16 cellular contexts compared by ENCODE assay signal in genomic region chr4:163649557-163650091, GRCh38.
DNase-seq lines count a peak whose midpoint lies in the region; TF ChIP-seq lines count a peak whose summit lies in the region.
"Had no signal": no experiment of that assay in that cellular context is flagged by ENCODE, and none has a peak within 500 bp of the region (broad histone marks: within the 10 kb centered on the region; RNA-seq: fewer than 3 reads in every experiment).

No MANE protein-coding gene starts in this region.

- H3K79me2 ChIP-seq in mesendoderm (ENCODE audit: control insufficient read depth, insufficient read depth, low read length): no peaks in the 10 kb centered on the region

- H3K4me3 ChIP-seq in SK-N-MC (no peak overlapping the region), mesendoderm (ENCODE audit: low read length) (no peak overlapping the region), uterus (no peak overlapping the region)

- no peak for TF ChIP-seq POLR2A in uterus (IDR thresholded peaks at IDR 0.05)

- H2BK120ac ChIP-seq in mesendoderm (ENCODE audit: low read depth, low read length): no peak overlapping the region

- H3K79me1 ChIP-seq in mesendoderm (ENCODE audit: low read length): no peaks in the 10 kb centered on the region

- no CpG with 5 or more reads among the region's 1 CpG for WGBS in mesendoderm (ENCODE audit: extremely low coverage, insufficient coverage, low lambda C conversion rate)

- H3K27me3 ChIP-seq in mesendoderm (ENCODE audit: insufficient read depth, low read length, poor library complexity): no peaks in the 10 kb centered on the region
- H3K27me3 ChIP-seq in uterus: no peaks in the 10 kb centered on the region

- H3K36me3 ChIP-seq in SK-N-MC (ENCODE audit: insufficient read depth, low read length) (no peaks in the 10 kb centered on the region), mesendoderm (ENCODE audit: control insufficient read depth, insufficient read depth, low read length) (no peaks in the 10 kb centered on the region), uterus (no peaks in the 10 kb centered on the region)

- H3K23ac ChIP-seq in mesendoderm (ENCODE audit: low read length): no peak overlapping the region

- no peak overlapping the region for H3K4me2 ChIP-seq in mesendoderm (ENCODE audit: low read length)

- H4K5ac ChIP-seq in mesendoderm (ENCODE audit: low read length): no peak overlapping the region

- H4K8ac ChIP-seq in mesendoderm (ENCODE audit: low read depth, low read length): no peak overlapping the region

- H3K56ac ChIP-seq in mesendoderm (ENCODE audit: low read length): no peak overlapping the region

- H3K9me3 ChIP-seq in SK-N-MC (ENCODE audit: low read depth, low read length) (no peaks in the 10 kb centered on the region; the same call in 1 of the 2 replicates), uterus (peaks cover 0 to 2% of the 10 kb centered on the region in 2 donors)

- H3K18ac ChIP-seq in mesendoderm (ENCODE audit: low read length): no peak overlapping the region

- H3K4ac ChIP-seq in mesendoderm (ENCODE audit: low read depth, low read length): no peak overlapping the region

- no peak overlapping the region for H2BK15ac ChIP-seq in mesendoderm (replicated peaks; ENCODE audit: low read depth)

- H3K4me1 ChIP-seq in mesendoderm (ENCODE audit: control insufficient read depth, low read depth, low read length): no peaks in the 10 kb centered on the region
- no peaks in the 10 kb centered on the region for H3K4me1 ChIP-seq in uterus

- TF ChIP-seq CTCF in GM13977 (IDR thresholded peaks at IDR 0.05; ENCODE audit: extremely low read depth, insufficient read depth, missing control alignments): no peak
- TF ChIP-seq CTCF in uterus (IDR thresholded peaks at IDR 0.05): no peak

- in situ Hi-C loops in GM13977 (cut with MboI; ENCODE audit: low pct_unique_long_range_greater_than_20kb, low sequenced_read_pairs, unreplicated experiment): no loop called here

- no peak overlapping the region for H2BK5ac ChIP-seq in mesendoderm (ENCODE audit: low read length)

- no peak overlapping the region for H2AK5ac ChIP-seq in mesendoderm (ENCODE audit: low read length)

- intact Hi-C loops in uterus (cut with DNase I; ENCODE audit: low total_unique reads): no loop called here

- DNase-seq in ELR (ENCODE audit: low read depth) (peak; percentile 19), LHCN-M2 (ENCODE audit: low read depth) (peak; percentile 69), SK-N-MC (ENCODE audit: low read depth, low spot score) (no peak), mesendoderm (peak; percentile 11), GM13977 (ENCODE audit: low spot score) (no peak), uterus (no peak)
- no peak for DNase-seq in activated CD8-positive, alpha-beta memory T cell treated with anti-CD3 and anti-CD28 coated beads, Interleukin-2, amount 50 U/mL, for 48 hours
- DNase-seq: COR-L47; DMS79; IMR-90; Karpas-422; NCI-H1105; NCI-H187 treated with DMSO at 0.1 percent for 48 hours; NCI-H526 treated with DMSO at 0.1 percent for 48 hours; NK-92 treated with Interleukin-12 subunit alpha and Interleukin-12 subunit beta, amount 100 ng/mL, for 24 hours had no signal

- H3K9ac ChIP-seq in SK-N-MC (ENCODE audit: insufficient read length) (no peak overlapping the region), mesendoderm (ENCODE audit: low read length) (no peak overlapping the region)

- peak overlapping the region; percentile 6; the same call in 1 of the 2 replicates for H3K27ac ChIP-seq in SK-N-MC
- H3K27ac ChIP-seq in mesendoderm (ENCODE audit: low read depth, low read length): no peak overlapping the region
- no peak overlapping the region for H3K27ac ChIP-seq in uterus
- H3K27ac ChIP-seq: C4-2B had no signal

Comparison
In these comparisons a context has a peak if more than half of its experiments do, and no peak if none do; other contexts are left out.
1. DNase-seq: peak in ELR (single experiment), LHCN-M2 (single experiment) and mesendoderm (single experiment); none in SK-N-MC (single experiment), GM13977 (single experiment), uterus (0 of 2) and activated CD8-positive, alpha-beta memory T cell treated with anti-CD3 and anti-CD28 coated beads, Interleukin-2, amount 50 U/mL, for 48 hours (single experiment).